In genomic region chr7:28957064-28957821, GRCh38 we compare ENCODE assay signal across 8 cellular contexts. TPM values are rescaled to one million over a fixed set of nuclear protein-coding genes. Genes with fewer than 3 reads are reported as not detected.
DNase-seq lines count a peak whose midpoint lies in the region; ATAC-seq and TF ChIP-seq lines count a peak whose summit lies in the region.

No MANE protein-coding gene starts in this region.

- ATAC-seq in HG03342 (IDR thresholded peaks at IDR 0.05; ENCODE audit: unreplicated experiment) = no peak
- ATAC-seq in HG02759 (IDR thresholded peaks at IDR 0.05; ENCODE audit: unreplicated experiment) = no peak
- no peak for ATAC-seq in GM18861 (IDR thresholded peaks at IDR 0.05; ENCODE audit: unreplicated experiment)

- peaks cover 23% of the 10 kb centered on the region for H3K79me2 ChIP-seq in trophoblast cell (ENCODE audit: control insufficient read depth, insufficient read depth, low read length, poor library complexity)

- H3K9me3 ChIP-seq in cardiac muscle cell (ENCODE audit: low read depth) (no peaks in the 10 kb centered on the region), trophoblast cell (ENCODE audit: insufficient read depth, low read depth, low read length) (peaks cover 5% of the 10 kb centered on the region)

- H3K27ac ChIP-seq in cardiac muscle cell (no peak overlapping the region), trophoblast cell (ENCODE audit: low read depth, low read length) (peak overlapping the region; percentile 76)

- peak overlapping the region; percentile 30 for H4K8ac ChIP-seq in trophoblast cell (ENCODE audit: low read depth, low read length)

- peaks cover 46% of the 10 kb centered on the region for H3K27me3 ChIP-seq in cardiac muscle cell
- no peaks in the 10 kb centered on the region for H3K27me3 ChIP-seq in trophoblast cell (ENCODE audit: insufficient read depth, low read length)

- no peak for TF ChIP-seq CTCF in cardiac muscle cell (IDR thresholded peaks at IDR 0.05; ENCODE audit: low read depth, low read length)

- H3K79me1 ChIP-seq in trophoblast cell (ENCODE audit: low read length) = peaks cover 27% of the 10 kb centered on the region

- DNase-seq in NCI-H82 (lab: John Stamatoyannopoulos, UW) (peak; percentile 54), NCI-H82 treated with DMSO at 0.1 percent for 48 hours (lab: John Stamatoyannopoulos, UW; ENCODE audit: unreplicated experiment) (no peak), cardiac muscle cell (ENCODE audit: low read depth in 1 of 2, low spot score in 1 of 2) (peak; percentile 50 to 66), trophoblast cell (no peak)
- peak; percentile 15 for DNase-seq in activated CD8-positive, alpha-beta memory T cell treated with anti-CD3 and anti-CD28 coated beads, Interleukin-2, amount 50 U/mL, for 4 hours

- peak overlapping the region; percentile 92 for H3K4me2 ChIP-seq in trophoblast cell (ENCODE audit: low read length)

- peak overlapping the region; percentile 58 for H3K4ac ChIP-seq in trophoblast cell (ENCODE audit: low read depth, low read length)

- peak overlapping the region; percentile 30 for H2AFZ ChIP-seq in trophoblast cell (ENCODE audit: insufficient read depth, low read length, poor library complexity)

- H2AK5ac ChIP-seq in trophoblast cell (ENCODE audit: low read length) = peak overlapping the region; percentile 22

- H2BK12ac ChIP-seq in trophoblast cell (ENCODE audit: low read length) = peak overlapping the region; percentile 21

- peak overlapping the region; percentile 92 for H4K91ac ChIP-seq in trophoblast cell (ENCODE audit: low read depth, low read length)

- peak overlapping the region; percentile 11 for H3K9ac ChIP-seq in trophoblast cell (ENCODE audit: low read length)

- H3K4me3 ChIP-seq in cardiac muscle cell (peak overlapping the region; percentile 54), trophoblast cell (ENCODE audit: low read depth, low read length) (peak overlapping the region; percentile 83)

- H3K4me1 ChIP-seq in cardiac muscle cell (ENCODE audit: low read depth) (no peaks in the 10 kb centered on the region), trophoblast cell (ENCODE audit: control insufficient read depth in 1 of 2, insufficient read depth in 2 of 2, low read length in 2 of 2) (peaks cover 23 to 28% of the 10 kb centered on the region in 2 experiments)

- no peaks in the 10 kb centered on the region for H3K36me3 ChIP-seq in cardiac muscle cell
- no peaks in the 10 kb centered on the region for H3K36me3 ChIP-seq in trophoblast cell (ENCODE audit: control insufficient read depth in 1 of 2, insufficient read depth in 2 of 2, low read length in 2 of 2)

- H2BK5ac ChIP-seq in trophoblast cell (ENCODE audit: low read depth, low read length, poor library complexity) = peak overlapping the region; percentile 3

- peak overlapping the region; percentile 78 for H3K14ac ChIP-seq in trophoblast cell (ENCODE audit: low read length)

- WGBS in trophoblast cell (ENCODE audit: extremely low coverage, insufficient coverage, insufficient read length) = no CpG with 5 or more reads among the region's 63 CpGs

- peak overlapping the region; percentile 63 for H3K18ac ChIP-seq in trophoblast cell (ENCODE audit: low read length)

- H3K23ac ChIP-seq in trophoblast cell (ENCODE audit: low read length) = peak overlapping the region; percentile 52

- peak overlapping the region; percentile 45 for H2BK120ac ChIP-seq in trophoblast cell (ENCODE audit: insufficient read depth, low read length, poor library complexity)

- H4K12ac ChIP-seq in trophoblast cell (ENCODE audit: low read depth, low read length) = peak overlapping the region; percentile 27

RNA-seq across cellular contexts. Expression of gene TRIL, which starts 0.9 kb away (rescaled TPM):
- 5.2 and 5.8 TPM in 2 replicates for total RNA-seq in cardiac muscle cell
- polyA plus RNA-seq in cardiac muscle cell = 1.7 and 2.0 TPM in 2 replicates
- polyA plus RNA-seq in trophoblast cell (2013) = 24.9 and 29.2 TPM in 2 replicates

Comparison
In these comparisons a context has a peak if more than half of its experiments do, and no peak if none do; other contexts are left out.
1. DNase-seq: peak in NCI-H82 (single experiment), activated CD8-positive, alpha-beta memory T cell treated with anti-CD3 and anti-CD28 coated beads, Interleukin-2, amount 50 U/mL, for 4 hours (single experiment) and cardiac muscle cell (2 of 2); none in NCI-H82 treated with DMSO at 0.1 percent for 48 hours (single experiment) and trophoblast cell (0 of 2).